In genomic region chr4:171378323-171378722, GRCh38 we compare ENCODE assay signal across 16 cellular contexts.
"Had no signal": no experiment of that assay in that cellular context is flagged by ENCODE, and none has a peak within 500 bp of the region (broad histone marks: within the 10 kb centered on the region; RNA-seq: fewer than 3 reads in every experiment).

No MANE protein-coding gene starts in this region.

- H3K27me3 ChIP-seq: heart left ventricle, neural progenitor cell had no signal

- H3K36me3 ChIP-seq: heart left ventricle, lower lobe of right lung, neural progenitor cell, ovary had no signal

- DNase-seq: activated CD4-positive, alpha-beta memory T cell treated with anti-CD3 and anti-CD28 coated beads for 36 hours; activated CD4-positive, alpha-beta T cell treated with anti-CD3 and anti-CD28 coated beads for 36 hours; activated CD8-positive, alpha-beta memory T cell treated with anti-CD3 and anti-CD28 coated beads, Interleukin-2, amount 10 ng/mL, durations not matched to agents 7 days and 5 days; activated naive CD4-positive, alpha-beta T cell treated with anti-CD3 and anti-CD28 coated beads, Interleukin-2, amount 50 U/mL, for 16 hours; activated T-cell treated with anti-CD3 and anti-CD28 coated beads, Interleukin-2, amount 50 U/mL, for 1 hour; effector CD8-positive, alpha-beta T cell; heart left ventricle; left colon; lower lobe of right lung; midbrain; ovary; stimulated activated CD4-positive, alpha-beta T cell treated with anti-CD3 and anti-CD28 coated beads, Interleukin-12 subunit alpha, Interleukin-12 subunit beta, amount 100 ng/mL, for 4 hours; stimulated activated CD4-positive, alpha-beta T cell treated with anti-CD3 and anti-CD28 coated beads, Interleukin-2, amount 100 ng/mL, for 24 hours; T-helper 17 cell had no signal

- H3K4me3 ChIP-seq: heart left ventricle, lower lobe of right lung, neural progenitor cell, ovary had no signal

- H3K9me3 ChIP-seq: lower lobe of right lung, ovary had no signal

- H2AFZ ChIP-seq: neural progenitor cell had no signal

- H3K4me1 ChIP-seq: heart left ventricle, lower lobe of right lung, neural progenitor cell had no signal

- H3K4me2 ChIP-seq: neural progenitor cell had no signal

- H3K9ac ChIP-seq: neural progenitor cell had no signal

- ATAC-seq: activated CD4-positive, alpha-beta T cell treated with anti-CD3 and anti-CD28 coated beads for 36 hours; activated CD8-positive, alpha-beta memory T cell treated with anti-CD3 and anti-CD28 coated beads, Interleukin-2, amount 10 ng/mL, durations not matched to agents 7 days and 5 days; heart left ventricle; left colon; lower lobe of right lung; stimulated activated effector memory CD8-positive, alpha-beta T cell treated with anti-CD3 and anti-CD28 coated beads, Interleukin-12 subunit alpha, Interleukin-12 subunit beta, amount 100 ng/mL, for 72 hours; T-helper 17 cell had no signal

- H3K27ac ChIP-seq: heart left ventricle, lower lobe of right lung, neural progenitor cell, ovary had no signal
